23 cellular contexts compared by ENCODE assay signal in genomic region chr5:45414620-45415551, GRCh38.
DNase-seq lines count a peak whose midpoint lies in the region; ATAC-seq, FAIRE-seq and TF ChIP-seq lines count a peak whose summit lies in the region.
"Had no signal": no experiment of that assay in that cellular context is flagged by ENCODE, and none has a peak within 500 bp of the region (broad histone marks: within the 10 kb centered on the region; RNA-seq: fewer than 3 reads in every experiment).

No MANE protein-coding gene starts in this region.

- no peaks in the 10 kb centered on the region for H3K9me3 ChIP-seq in kidney (ENCODE audit: control insufficient read depth in 1 of 2, low read length in 2 of 2)
- no peaks in the 10 kb centered on the region for H3K9me3 ChIP-seq in pancreas
- H3K9me3 ChIP-seq in CD8-positive, alpha-beta memory T cell (ENCODE audit: low read length), result no peaks in the 10 kb centered on the region
- H3K9me3 ChIP-seq: A549 had no signal

- no TSS peak for BruUV-seq in Calu3 (replicated peaks; lab: Mats Ljungman, UMichigan)

- 18 to 21% methylated on average over 2 of the region's 2 CpGs for WGBS in pancreas, 2 donors

- TF ChIP-seq CTCF in kidney (IDR thresholded peaks at IDR 0.05; ENCODE audit: borderline replicate concordance, extremely low read depth, insufficient read depth) (no peak), pancreas (IDR thresholded peaks at IDR 0.05) (no peak), Calu3 (IDR thresholded peaks at IDR 0.05; ENCODE audit: unreplicated experiment) (no peak), GM10266 (IDR thresholded peaks at IDR 0.05; ENCODE audit: control insufficient read depth, insufficient read depth, low read depth, missing control alignments) (no peak)

- H3K4me1 Mint-ChIP-seq in CD8-positive, alpha-beta memory T cell, result no peaks in the 10 kb centered on the region
- H3K4me1 Mint-ChIP-seq in Calu3 (ENCODE audit: low read depth, unreplicated experiment), result no peaks in the 10 kb centered on the region

- peaks cover 5 to 32% (median 9%) of the 10 kb centered on the region in 5 donors for H3K9me3 Mint-ChIP-seq in CD8-positive, alpha-beta memory T cell
- no peaks in the 10 kb centered on the region for H3K9me3 Mint-ChIP-seq in Calu3 (ENCODE audit: low read depth, unreplicated experiment)

- H3K27ac ChIP-seq in kidney (ENCODE audit: low read depth in 2 of 2, low read length in 2 of 2) (no peak overlapping the region), pancreas (peak overlapping the region in 2 of 4 donors; percentile 34 to 59)
- H3K27ac ChIP-seq in CD8-positive, alpha-beta memory T cell (ENCODE audit: low read depth, low read length), result no peak overlapping the region
- H3K27ac ChIP-seq: A549, C4-2B, GM23248, HL-60 had no signal

- peak; percentile 51 to 78 (median 73) for ATAC-seq in pancreas
- ATAC-seq: A549, HCT116 had no signal

- H3K27me3 ChIP-seq in pancreas, result no peaks in the 10 kb centered on the region
- H3K27me3 ChIP-seq in CD8-positive, alpha-beta memory T cell (ENCODE audit: insufficient read depth, low read length, poor library complexity, severe bottlenecking), result no peaks in the 10 kb centered on the region

- no peak overlapping the region for H3K9ac ChIP-seq in kidney (ENCODE audit: low read length in 2 of 2)
- H3K9ac ChIP-seq: GM23248 had no signal

- H3K4me3 ChIP-seq in kidney (ENCODE audit: low read length in 2 of 2) (no peak overlapping the region), pancreas (no peak overlapping the region)
- no peak overlapping the region for H3K4me3 ChIP-seq in CD8-positive, alpha-beta memory T cell (ENCODE audit: low read length)
- H3K4me3 ChIP-seq: A549, GM23248 had no signal

- DNase-seq in kidney (no peak), pancreas (no peak), NCI-H524 (lab: John Stamatoyannopoulos, UW) (no peak), Calu3 (no peak), GM10266 (ENCODE audit: extremely low spot score) (no peak)
- DNase-seq in CD8-positive, alpha-beta memory T cell, result no peak
- DNase-seq: AML-193; CD4-positive, alpha-beta T cell; DMS 273 treated with DMSO at 0.1 percent for 48 hours; DMS53; DND-41; EL; GM23248; H7; HFFc6 had no signal

- H3K27me3 Mint-ChIP-seq in CD8-positive, alpha-beta memory T cell, result no peaks in the 10 kb centered on the region
- H3K27me3 Mint-ChIP-seq in Calu3 (ENCODE audit: unreplicated experiment), result no peaks in the 10 kb centered on the region
- H3K27me3 Mint-ChIP-seq: CD4-positive, alpha-beta T cell had no signal

- no peak overlapping the region for H3K27ac Mint-ChIP-seq in CD8-positive, alpha-beta memory T cell
- no peak overlapping the region for H3K27ac Mint-ChIP-seq in Calu3 (ENCODE audit: unreplicated experiment)
- H3K27ac Mint-ChIP-seq: CD4-positive, alpha-beta T cell; HFFc6 had no signal

- H3K4me1 ChIP-seq in kidney (ENCODE audit: control insufficient read depth in 1 of 2, insufficient read depth in 1 of 2, low read depth in 1 of 2, low read length in 2 of 2), result no peaks in the 10 kb centered on the region
- H3K4me1 ChIP-seq in pancreas, result peaks cover 0 to 44% (median 33%) of the 10 kb centered on the region in 3 donors
- no peaks in the 10 kb centered on the region for H3K4me1 ChIP-seq in CD8-positive, alpha-beta memory T cell (ENCODE audit: insufficient read depth, low read length)
- H3K4me1 ChIP-seq: A549 had no signal

- FAIRE-seq in colon (lab: Jason Lieb, UNC) (peak; percentile 88), kidney (lab: Jason Lieb, UNC) (peak; percentile 53), pancreas (lab: Jason Lieb, UNC) (no peak)
- FAIRE-seq: A549, G401.6, GM12892, GM18507 had no signal

- no peaks in the 10 kb centered on the region for H3K36me3 ChIP-seq in kidney (ENCODE audit: control insufficient read depth in 1 of 2, insufficient read depth in 2 of 2, low read length in 2 of 2)
- no peaks in the 10 kb centered on the region for H3K36me3 ChIP-seq in pancreas
- H3K36me3 ChIP-seq in CD8-positive, alpha-beta memory T cell (ENCODE audit: insufficient read depth, low read length), result no peaks in the 10 kb centered on the region

- intact Hi-C loops in kidney (cut with DNase I), result no loop called here
- intact Hi-C loops in pancreas (cut with DNase I), result no loop called here
- intact Hi-C loops in Calu3 (cut with micrococcal nuclease; ENCODE audit: unreplicated experiment), result no loop called here

- H3K4me3 Mint-ChIP-seq in CD8-positive, alpha-beta memory T cell, result no peak overlapping the region
- no peak overlapping the region for H3K4me3 Mint-ChIP-seq in Calu3 (ENCODE audit: low read depth, unreplicated experiment)
- H3K4me3 Mint-ChIP-seq: CD4-positive, alpha-beta T cell; HFFc6 had no signal

- no peaks in the 10 kb centered on the region for H3K36me3 Mint-ChIP-seq in CD8-positive, alpha-beta memory T cell
- no peaks in the 10 kb centered on the region for H3K36me3 Mint-ChIP-seq in Calu3 (ENCODE audit: insufficient read depth, unreplicated experiment)

- CTCF ChIA-PET in CD8-positive, alpha-beta memory T cell (lab: Charles Lee), result no interaction called here
- CTCF ChIA-PET in Calu3 (lab: Charles Lee), result no interaction called here

- POLR2A ChIA-PET in CD8-positive, alpha-beta memory T cell (lab: Charles Lee), result no interaction called here
